13 cellular contexts compared by ENCODE assay signal in genomic region chr15:68725736-68726135, GRCh38.
DNase-seq lines count a peak whose midpoint lies in the region; ATAC-seq, FAIRE-seq and TF ChIP-seq lines count a peak whose summit lies in the region.
"Had no signal": no experiment of that assay in that cellular context is flagged by ENCODE, and none has a peak within 500 bp of the region (broad histone marks: within the 10 kb centered on the region; RNA-seq: fewer than 3 reads in every experiment).

No MANE protein-coding gene starts in this region.

- H3K4me3 ChIP-seq in lower lobe of right lung: no peak overlapping the region
- no peak overlapping the region for H3K4me3 ChIP-seq in aorta (ENCODE audit: low read length in 2 of 2)
- H3K4me3 ChIP-seq in SJCRH30: no peak overlapping the region

- H3K27me3 ChIP-seq in lower lobe of right lung (ENCODE audit: low read depth): no peaks in the 10 kb centered on the region
- H3K27me3 ChIP-seq in aorta (ENCODE audit: control insufficient read depth in 1 of 2, insufficient read depth in 2 of 2, low read length in 1 of 2): no peaks in the 10 kb centered on the region
- H3K27me3 ChIP-seq in SJCRH30: peaks cover 14% of the 10 kb centered on the region; the same call in 1 of the 2 replicates

- intact Hi-C loops in lower lobe of right lung (cut with DNase I) (no loop called here), aorta (cut with DNase I) (no loop called here)

- H3K9me3 ChIP-seq in lower lobe of right lung (no peaks in the 10 kb centered on the region), aorta (ENCODE audit: control insufficient read depth, low read length) (no peaks in the 10 kb centered on the region), SJCRH30 (replicated peaks) (no peaks in the 10 kb centered on the region)

- ATAC-seq in lower lobe of right lung: peak; percentile 39 to 41
- peak; percentile 62 for ATAC-seq in aorta (ENCODE audit: low FRiP score)
- ATAC-seq: Panc1; stimulated activated naive CD8-positive, alpha-beta T cell treated with anti-CD3 and anti-CD28 coated beads, Interleukin-15, Interleukin-2, amounts not matched to agents 100 U/mL and 50 U/mL, for 24 hours had no signal

- H3K27ac ChIP-seq in lower lobe of right lung (peak overlapping the region; percentile 25), aorta (ENCODE audit: low read depth in 1 of 2, low read length in 2 of 2) (no peak overlapping the region), SJCRH30 (no peak overlapping the region)
- H3K27ac ChIP-seq: epithelial cell of prostate had no signal

- WGBS in aorta, 2 donors: 74 to 80% methylated on average over 14 of the region's 14 CpGs

- H3K4me1 ChIP-seq in lower lobe of right lung (peaks cover 11% of the 10 kb centered on the region), aorta (ENCODE audit: control insufficient read depth in 1 of 2, insufficient read depth in 2 of 2, low read length in 2 of 2) (peaks cover 0 to 2% of the 10 kb centered on the region in 2 donors), SJCRH30 (no peaks in the 10 kb centered on the region)

- DNase-seq in NCI-H2171 treated with DMSO at 0.1 percent for 48 hours (lab: John Stamatoyannopoulos, UW): peak; percentile 40
- DNase-seq in NCI-H2171 (lab: John Stamatoyannopoulos, UW): no peak
- DNase-seq in fibroblast of gingiva (ENCODE audit: low read depth): peak; percentile 64
- DNase-seq in lower lobe of right lung: peak; percentile 58
- peak in 1 of 2 donors; percentile 77 for DNase-seq in aorta
- no peak for DNase-seq in NCI-H187 (lab: John Stamatoyannopoulos, UW)
- no peak for DNase-seq in SJCRH30
- no peak for DNase-seq in D721Med (ENCODE audit: insufficient read length, low spot score)
- DNase-seq: stimulated activated naive CD8-positive, alpha-beta T cell treated with anti-CD3 and anti-CD28 coated beads, Interleukin-15, Interleukin-2, amounts not matched to agents 100 U/mL and 50 U/mL, for 24 hours had no signal

- FAIRE-seq in D721Med (lab: Jason Lieb, UNC): no peak
- FAIRE-seq: astrocyte, islet of Langerhans had no signal

- TF ChIP-seq CTCF in lower lobe of right lung (IDR thresholded peaks at IDR 0.05): no peak
- TF ChIP-seq CTCF in D721Med (IDR thresholded peaks at IDR 0.05; ENCODE audit: insufficient read depth, missing control alignments): no peak

- no peaks in the 10 kb centered on the region for H3K36me3 ChIP-seq in lower lobe of right lung
- no peaks in the 10 kb centered on the region for H3K36me3 ChIP-seq in aorta (ENCODE audit: control insufficient read depth in 1 of 2, insufficient read depth in 2 of 2, low read length in 1 of 2)
- no peaks in the 10 kb centered on the region for H3K36me3 ChIP-seq in SJCRH30

Comparison
In these comparisons a context has a peak if more than half of its experiments do, and no peak if none do; other contexts are left out.
1. DNase-seq: peak in NCI-H2171 treated with DMSO at 0.1 percent for 48 hours (single experiment), fibroblast of gingiva (single experiment) and lower lobe of right lung (single experiment); none in NCI-H2171 (single experiment), NCI-H187 (0 of 2), SJCRH30 (0 of 2) and D721Med (single experiment).